10 cellular contexts compared by ENCODE assay signal in genomic region chr13:48318714-48319457, GRCh38. TPM values are rescaled to one million over a fixed set of nuclear protein-coding genes. Genes with fewer than 3 reads are reported as not detected.
DNase-seq lines count a peak whose midpoint lies in the region; ATAC-seq, FAIRE-seq and TF ChIP-seq lines count a peak whose summit lies in the region.
"Had no signal": no experiment of that assay in that cellular context is flagged by ENCODE, and none has a peak within 500 bp of the region (broad histone marks: within the 10 kb centered on the region; RNA-seq: fewer than 3 reads in every experiment).

No MANE protein-coding gene starts in this region.

- H3K4me1 Mint-ChIP-seq in activated naive CD4-positive, alpha-beta T cell treated with anti-CD3 and anti-CD28 coated beads for 36 hours (ENCODE audit: low read depth) = peaks cover 21% of the 10 kb centered on the region
- no peaks in the 10 kb centered on the region for H3K4me1 Mint-ChIP-seq in chondrocyte (ENCODE audit: low read depth)

- TF ChIP-seq EP300 in upper lobe of left lung (IDR thresholded peaks at IDR 0.05) = no peak

- no peak for TF ChIP-seq POLR2A in upper lobe of left lung (IDR thresholded peaks at IDR 0.05)
- no peak for TF ChIP-seq POLR2A in GM12891 (IDR thresholded peaks at IDR 0.05; ENCODE audit: low read depth, low read length)

- H3K36me3 Mint-ChIP-seq in activated naive CD4-positive, alpha-beta T cell treated with anti-CD3 and anti-CD28 coated beads for 36 hours (ENCODE audit: low read depth) = peaks cover 41% of the 10 kb centered on the region
- peaks cover 20% of the 10 kb centered on the region for H3K36me3 Mint-ChIP-seq in chondrocyte (ENCODE audit: low read depth)

- no peaks in the 10 kb centered on the region for H3K27me3 Mint-ChIP-seq in activated naive CD4-positive, alpha-beta T cell treated with anti-CD3 and anti-CD28 coated beads for 36 hours (ENCODE audit: low read depth)
- H3K27me3 Mint-ChIP-seq in chondrocyte (ENCODE audit: low read depth) = no peaks in the 10 kb centered on the region

- H3K4me3 Mint-ChIP-seq in activated naive CD4-positive, alpha-beta T cell treated with anti-CD3 and anti-CD28 coated beads for 36 hours = peak overlapping the region; percentile 78
- H3K4me3 Mint-ChIP-seq in chondrocyte (ENCODE audit: unreplicated experiment) = no peak overlapping the region

- intact Hi-C loops in activated naive CD4-positive, alpha-beta T cell treated with anti-CD3 and anti-CD28 coated beads for 36 hours (cut with micrococcal nuclease) = no loop called here
- intact Hi-C loops in mucosa of descending colon (cut with DNase I, micrococcal nuclease) = no loop called here

- no peak for TF ChIP-seq CTCF in chondrocyte (IDR thresholded peaks at IDR 0.05)
- TF ChIP-seq CTCF in mucosa of descending colon (IDR thresholded peaks at IDR 0.05) = no peak
- no peak for TF ChIP-seq CTCF in upper lobe of left lung (IDR thresholded peaks at IDR 0.05)

- CTCF ChIA-PET in activated naive CD4-positive, alpha-beta T cell treated with anti-CD3 and anti-CD28 coated beads for 36 hours (lab: Charles Lee) = interaction anchor here (0.6 to 0.8 kb wide), 3 partner anchors 189 to 450 kb away, joined by 3 read pairs; no protein-coding TSS in a partner anchor

- no peak overlapping the region for H3K27ac Mint-ChIP-seq in activated naive CD4-positive, alpha-beta T cell treated with anti-CD3 and anti-CD28 coated beads for 36 hours
- H3K27ac Mint-ChIP-seq in chondrocyte (ENCODE audit: unreplicated experiment) = no peak overlapping the region

- H3K36me3 ChIP-seq in mucosa of descending colon (ENCODE audit: low read depth) (no peaks in the 10 kb centered on the region), upper lobe of left lung (peaks cover 0 to 27% (median 15%) of the 10 kb centered on the region in 4 donors)

- WGBS in upper lobe of left lung, 2 donors = 67 to 86% methylated on average over 28 to 48 of the region's 48 CpGs

- peaks cover 5% of the 10 kb centered on the region for H3K9me3 Mint-ChIP-seq in activated naive CD4-positive, alpha-beta T cell treated with anti-CD3 and anti-CD28 coated beads for 36 hours
- peaks cover 15% of the 10 kb centered on the region for H3K9me3 Mint-ChIP-seq in chondrocyte (ENCODE audit: low read depth)

- H3K4me3 ChIP-seq in mucosa of descending colon (no peak overlapping the region), upper lobe of left lung (peak overlapping the region in 3 of 4 donors; percentile 30 to 46 (median 40))

- ATAC-seq in mucosa of descending colon (peak; percentile 48), upper lobe of left lung (ENCODE audit: low FRiP score in 2 of 2) (peak; percentile 56 to 57), HG02759 (IDR thresholded peaks at IDR 0.05; ENCODE audit: unreplicated experiment) (no peak), HG03354 (IDR thresholded peaks at IDR 0.05; ENCODE audit: poor library complexity, severe bottlenecking, unreplicated experiment) (no peak)

- DNase-seq in activated naive CD4-positive, alpha-beta T cell treated with anti-CD3 and anti-CD28 coated beads for 36 hours = peak; percentile 25
- no peak for DNase-seq in activated naive CD4-positive, alpha-beta T cell treated with Interleukin-2 at 50 U/mL for 16 hours
- DNase-seq in chondrocyte (ENCODE audit: low spot score) (peak; percentile 88), mucosa of descending colon (peak; percentile 39 to 61 (median 41)), upper lobe of left lung (peak in 1 of 2 donors; percentile 78), GM12891 (ENCODE audit: insufficient read length, low spot score) (no peak)
- DNase-seq: NCI-H82 had no signal

- H3K4me1 ChIP-seq in mucosa of descending colon (ENCODE audit: low read depth) (peaks cover 2% of the 10 kb centered on the region), upper lobe of left lung (peaks cover 0 to 20% (median 9%) of the 10 kb centered on the region in 4 donors)

- H3K27me3 ChIP-seq in upper lobe of left lung = no peaks in the 10 kb centered on the region

- H3K9me3 ChIP-seq in mucosa of descending colon = no peaks in the 10 kb centered on the region
- H3K9me3 ChIP-seq in upper lobe of left lung = peaks cover 4 to 10% (median 6%) of the 10 kb centered on the region in 4 donors

- FAIRE-seq in GM12891 (lab: Jason Lieb, UNC) = no peak
- FAIRE-seq: islet of Langerhans had no signal

- peak overlapping the region in 3 of 4 donors; percentile 20 to 48 (median 46) for H3K27ac ChIP-seq in upper lobe of left lung

TF ChIP-seq in GM12891, 5 proteins besides CTCF, POLR2A, EP300 and RAD21:
- TF ChIP-seq POLR2AphosphoS5 (IDR thresholded peaks at IDR 0.05; ENCODE audit: low read depth, low read length) = no peak
- no peak for TF ChIP-seq SPI1 (IDR thresholded peaks at IDR 0.05; ENCODE audit: low read depth, low read length)
- no peak for TF ChIP-seq PAX5 (IDR thresholded peaks at IDR 0.05; ENCODE audit: insufficient read depth, low read length, severe bottlenecking)
- TF ChIP-seq POU2F2 (IDR thresholded peaks at IDR 0.05; ENCODE audit: low read depth, low read length) = no peak
- TF ChIP-seq TAF1 (IDR thresholded peaks at IDR 0.05; ENCODE audit: low read depth, low read length) = no peak
TF ChIP-seq in GM12891: peak in this region for 0.

RNA-seq across cellular contexts. Expression of gene RB1, which starts 15.3 kb away (rescaled TPM):
- total RNA-seq in activated naive CD4-positive, alpha-beta T cell treated with anti-CD3 and anti-CD28 coated beads for 36 hours = 10 to 100 TPM; 25.1 to 25.6 TPM
- total RNA-seq in chondrocyte (33.4 to 40.6 TPM (median 36.0 TPM) in 3 replicates), mucosa of descending colon (10 to 100 TPM; 23.4 to 30.0 (median 29.3) TPM), upper lobe of left lung (10 to 100 TPM; 20.2 to 46.6 (median 32.9) TPM)
- polyA plus RNA-seq in GM12891 (2012; ENCODE audit: low read depth, missing spikeins) = 10.3 TPM

Comparison
In these comparisons a context has a peak if more than half of its experiments do, and no peak if none do; other contexts are left out.
1. DNase-seq: peak in activated naive CD4-positive, alpha-beta T cell treated with anti-CD3 and anti-CD28 coated beads for 36 hours (single experiment), chondrocyte (single experiment) and mucosa of descending colon (3 of 3); none in activated naive CD4-positive, alpha-beta T cell treated with Interleukin-2 at 50 U/mL for 16 hours (single experiment) and GM12891 (single experiment).
2. ATAC-seq: peak in mucosa of descending colon (single experiment) and upper lobe of left lung (2 of 2); none in HG02759 (single experiment) and HG03354 (single experiment).